Comparison of ENCODE assay signal across 8 cellular contexts in the genomic region with DNA sequence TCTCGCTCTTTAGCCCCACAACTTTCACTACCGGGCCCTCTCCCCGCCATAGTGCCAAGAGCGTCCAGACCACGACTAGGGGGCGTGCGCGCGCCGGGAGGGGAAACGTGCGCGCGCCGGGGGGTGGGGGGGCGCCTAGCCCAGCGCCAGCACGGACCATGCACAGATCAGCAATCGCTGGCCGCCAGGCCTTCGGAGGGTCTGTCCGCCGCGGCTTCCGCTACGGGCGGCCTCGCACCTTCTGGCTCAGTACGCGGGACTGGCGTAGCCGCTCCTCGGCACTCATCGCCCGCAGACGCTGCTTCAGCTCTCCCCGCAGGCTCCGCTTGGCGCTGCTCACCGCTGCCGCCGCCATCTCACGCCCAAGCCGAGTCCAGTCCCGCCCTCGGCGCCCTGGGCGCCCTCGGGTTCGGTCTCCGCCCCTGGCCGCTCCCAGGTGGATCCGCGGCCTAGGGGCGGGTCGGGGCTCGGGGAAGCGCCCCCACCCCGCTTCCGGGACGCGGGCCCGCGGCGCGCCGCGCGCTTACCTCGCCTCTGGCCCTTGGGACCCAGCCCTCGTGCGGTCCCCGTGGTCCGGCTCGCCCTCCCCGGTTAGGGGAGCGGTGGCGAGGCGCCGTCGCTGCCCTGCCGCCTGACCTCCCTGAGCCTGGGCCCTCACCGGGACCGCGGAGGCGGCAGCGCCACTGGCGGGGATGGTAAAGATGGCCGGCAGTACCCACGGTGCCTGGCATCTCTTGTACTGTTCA. TPM values are rescaled to one million over a fixed set of nuclear protein-coding genes. Genes with fewer than 3 reads are reported as not detected.
DNase-seq lines count a peak whose midpoint lies in the region; ATAC-seq, FAIRE-seq and TF ChIP-seq lines count a peak whose summit lies in the region.

A gene (minus strand): TSS at position 381 of the 746 bp plus-strand sequence. CDS start 26 bp downstream, at position 355.

- no peaks in the 10 kb centered on the region for H4K20me1 ChIP-seq in keratinocyte (ENCODE audit: control insufficient read depth, extremely low read depth, insufficient read depth, low read length)

- H3K4me1 Mint-ChIP-seq in central memory CD8-positive, alpha-beta T cell: peaks cover 24% of the 10 kb centered on the region

- H3K9me3 Mint-ChIP-seq in central memory CD8-positive, alpha-beta T cell: no peaks in the 10 kb centered on the region

- H3K4me3 ChIP-seq in AG04450 (ENCODE audit: low read depth, low read length): peak within 1 kb of the TSS; percentile 79
- peak within 1 kb of the TSS; percentile 56 to 78 (median 64) for H3K4me3 ChIP-seq in keratinocyte (ENCODE audit: control insufficient read depth in 2 of 3, extremely low read depth in 1 of 3, insufficient read depth in 2 of 3, low read depth in 1 of 3, low read length in 3 of 3)

- POLR2A ChIA-PET in AG04450 (lab: Yijun Ruan, JAX): interaction anchor here (1.4 to 1.5 kb wide), 2 partner anchors 26 kb away, joined by 5 to 6 read pairs; no protein-coding TSS in a partner anchor

- no peak for FAIRE-seq in keratinocyte (lab: Jason Lieb, UNC)

- H3K36me3 ChIP-seq in keratinocyte (ENCODE audit: control insufficient read depth in 2 of 2, extremely low read depth in 1 of 2, insufficient read depth in 2 of 2, low read length in 2 of 2): peaks cover 0 to 2% of the 10 kb centered on the region in 2 experiments

- no peaks in the 10 kb centered on the region for H3K9me3 ChIP-seq in AG04450 (ENCODE audit: control insufficient read depth, insufficient read depth, low read length)
- H3K9me3 ChIP-seq in keratinocyte (ENCODE audit: control insufficient read depth, low read depth, low read length): no peaks in the 10 kb centered on the region

- H3K9me1 ChIP-seq in keratinocyte (ENCODE audit: control insufficient read depth, extremely low read depth, insufficient read depth, low read length): no peaks in the 10 kb centered on the region

- peaks cover 10% of the 10 kb centered on the region for H3K4me1 ChIP-seq in keratinocyte (ENCODE audit: control insufficient read depth, extremely low read depth, insufficient read depth, low read length)

- H3K9ac ChIP-seq in keratinocyte (ENCODE audit: control insufficient read depth, extremely low read depth, insufficient read depth, low read length): peak within 1 kb of the TSS; percentile 91

- ATAC-seq in GM18861 (IDR thresholded peaks at IDR 0.05; ENCODE audit: unreplicated experiment): peak; percentile 48
- peak; percentile 48 for ATAC-seq in HG03095 (IDR thresholded peaks at IDR 0.05; ENCODE audit: unreplicated experiment)
- peak; percentile 77 for ATAC-seq in central memory CD8-positive, alpha-beta T cell (replicated peaks; ENCODE audit: extremely low read depth, poor library complexity, severe bottlenecking)

- H3K27ac ChIP-seq in AG04450 (ENCODE audit: low read depth, low read length): no peak within 1 kb of the TSS
- H3K27ac ChIP-seq in keratinocyte (ENCODE audit: control insufficient read depth, insufficient read depth, low read length): peak within 1 kb of the TSS; percentile 80

- peak within 1 kb of the TSS; percentile 85 for H3K4me2 ChIP-seq in keratinocyte (ENCODE audit: control insufficient read depth, extremely low read depth, insufficient read depth, low read depth, low read length)

- no peaks in the 10 kb centered on the region for H3K27me3 Mint-ChIP-seq in central memory CD8-positive, alpha-beta T cell

- H2AFZ ChIP-seq in keratinocyte (ENCODE audit: control insufficient read depth, low read length): peak within 1 kb of the TSS; percentile 97

- H3K36me3 Mint-ChIP-seq in central memory CD8-positive, alpha-beta T cell (ENCODE audit: insufficient read depth): peaks cover 19% of the 10 kb centered on the region

- peak within 1 kb of the TSS; percentile 98 for H3K27ac Mint-ChIP-seq in central memory CD8-positive, alpha-beta T cell (ENCODE audit: low read depth)

- TF ChIP-seq CTCF in AG04450 (IDR thresholded peaks at IDR 0.05; ENCODE audit: low read depth, low read length) (peak; percentile 56), keratinocyte (optimal IDR thresholded peaks at IDR 0.05 in 1 of 3, IDR thresholded peaks at IDR 0.05 in 1 of 3, conservative IDR thresholded peaks at IDR 0.05 in 1 of 3; ENCODE audit: extremely low read depth in 1 of 3, insufficient read depth in 2 of 3, low read length in 3 of 3) (peak; percentile 21 to 55 (median 35))

- H3K27me3 ChIP-seq in AG04450 (ENCODE audit: control insufficient read depth, insufficient read depth, low read length) (no peaks in the 10 kb centered on the region), keratinocyte (ENCODE audit: control insufficient read depth, extremely low read depth, insufficient read depth, low read length) (no peaks in the 10 kb centered on the region)

- DNase-seq in AG04450 (ENCODE audit: low read depth, low spot score) (no peak), NCI-H2227 (lab: John Stamatoyannopoulos, UW; ENCODE audit: unreplicated experiment) (peak; percentile 79), keratinocyte (ENCODE audit: low read depth, low spot score) (peak; percentile 23)
- DNase-seq in activated CD4-positive, CD25-positive, alpha-beta regulatory T cell (lab: John Stamatoyannopoulos, UW): peak; percentile 30 to 70 (median 58)
- DNase-seq in central memory CD8-positive, alpha-beta T cell (ENCODE audit: low spot score in 2 of 2): peak; percentile 62 to 70
- peak; percentile 53 to 68 for DNase-seq in stimulated activated CD4-positive, alpha-beta T cell treated with anti-CD3 and anti-CD28 coated beads, Interleukin-15, amount 100 ng/mL, for 1 hour (ENCODE audit: low read depth in 1 of 2, low spot score in 1 of 2)

- peak within 1 kb of the TSS; percentile 89 for H3K4me3 Mint-ChIP-seq in central memory CD8-positive, alpha-beta T cell

- CTCF ChIA-PET in AG04450 (lab: Charles Lee): interaction anchor here (1.0 to 6.2 kb wide), 8 partner anchors 9 to 217 kb away, joined by 3 to 36 read pairs (median 4); no protein-coding TSS in a partner anchor

- dilution Hi-C loops in keratinocyte (cut with MboI; ENCODE audit: extremely low pct_ligation_motif_present, low sequenced_read_pairs): no loop called here

- H3K79me2 ChIP-seq in keratinocyte (ENCODE audit: control insufficient read depth, insufficient read depth, low read length): peaks cover 14% of the 10 kb centered on the region

RNA-seq across cellular contexts. Expression of the gene that starts here (rescaled TPM):
- 19.0 and 20.0 TPM in 2 replicates for polyA plus RNA-seq in AG04450 (2011; rRNA removed)
- polyA minus RNA-seq in AG04450 (2011; rRNA and poly(A)+ RNA removed): 4.5 and 4.7 TPM in 2 replicates
- 23.6 to 35.5 TPM (median 33.8 TPM) in 3 replicates for polyA plus RNA-seq in keratinocyte
- polyA plus RNA-seq in keratinocyte (2011; ENCODE audit: low read depth): 1.8 TPM
- 26.0 and 28.6 TPM in 2 replicates for polyA plus RNA-seq in keratinocyte (2011; cell fraction: cytosol; rRNA removed)
- polyA plus RNA-seq in keratinocyte (2011; cell fraction: nucleus; rRNA removed): 13.6 and 14.6 TPM in 2 replicates
- polyA plus RNA-seq in keratinocyte (2012; ENCODE audit: low replicate concordance): 18.4 and 31.2 TPM in 2 replicates
- polyA minus RNA-seq in keratinocyte: 1.0 to 12.1 TPM (median 6.8 TPM) in 3 replicates
- polyA minus RNA-seq in keratinocyte (2011; cell fraction: cytosol; rRNA and poly(A)+ RNA removed): 26.1 TPM
- 4.3 and 8.8 TPM in 2 replicates for polyA minus RNA-seq in keratinocyte (2011; cell fraction: nucleus; rRNA and poly(A)+ RNA removed)
